In genomic region chr3:151265866-151266265, GRCh38 we compare ENCODE assay signal across 10 cellular contexts. TPM values are rescaled to one million over a fixed set of nuclear protein-coding genes. Genes with fewer than 3 reads are reported as not detected.
DNase-seq lines count a peak whose midpoint lies in the region; ATAC-seq lines count a peak whose summit lies in the region.
"Had no signal": no experiment of that assay in that cellular context is flagged by ENCODE, and none has a peak within 500 bp of the region (broad histone marks: within the 10 kb centered on the region; RNA-seq: fewer than 3 reads in every experiment).

No MANE protein-coding gene starts in this region.

- H2BK120ac ChIP-seq in trophoblast cell (ENCODE audit: insufficient read depth, low read length, poor library complexity), result no peak overlapping the region

- no peaks in the 10 kb centered on the region for H3K9me3 ChIP-seq in trophoblast cell (ENCODE audit: insufficient read depth, low read depth, low read length)
- H3K9me3 ChIP-seq: SJSA1 had no signal

- H3K4ac ChIP-seq in trophoblast cell (ENCODE audit: low read depth, low read length), result no peak overlapping the region

- ATAC-seq in HG03064 (IDR thresholded peaks at IDR 0.05; ENCODE audit: low read depth, unreplicated experiment) (peak; percentile 92), sciatic nerve (peak; percentile 31)

- no peak overlapping the region for H3K18ac ChIP-seq in trophoblast cell (ENCODE audit: low read length)

- no peak overlapping the region for H3K27ac ChIP-seq in trophoblast cell (ENCODE audit: low read depth, low read length)

- H3K14ac ChIP-seq in trophoblast cell (ENCODE audit: low read length), result no peak overlapping the region

- H3K79me2 ChIP-seq in trophoblast cell (ENCODE audit: control insufficient read depth, insufficient read depth, low read length, poor library complexity), result no peaks in the 10 kb centered on the region

- H3K4me3 ChIP-seq in trophoblast cell (ENCODE audit: low read depth, low read length), result no peak overlapping the region
- H3K4me3 ChIP-seq: SJSA1 had no signal

- DNase-seq in NCI-H2081 (lab: John Stamatoyannopoulos, UW), result peak; percentile 9 to 26
- DNase-seq in NCI-H2081 treated with DMSO at 0.1 percent for 48 hours (lab: John Stamatoyannopoulos, UW), result no peak
- peak; percentile 64 for DNase-seq in SIG-M5 (lab: John Stamatoyannopoulos, UW)
- DNase-seq in sciatic nerve (ENCODE audit: low spot score), result no peak
- no peak for DNase-seq in trophoblast cell
- DNase-seq in NCI-H1694 (lab: John Stamatoyannopoulos, UW), result no peak
- no peak for DNase-seq in stimulated activated CD4-positive, alpha-beta T cell treated with anti-CD3 and anti-CD28 coated beads, Interleukin-15, amount 100 ng/mL, for 24 hours

- no CpG with 5 or more reads among the region's 5 CpGs for WGBS in trophoblast cell (ENCODE audit: extremely low coverage, insufficient coverage, insufficient read length)

- no peak overlapping the region for H2AK5ac ChIP-seq in trophoblast cell (ENCODE audit: low read length)

- no peaks in the 10 kb centered on the region for H3K4me1 ChIP-seq in trophoblast cell (ENCODE audit: control insufficient read depth in 1 of 2, insufficient read depth in 2 of 2, low read length in 2 of 2)

- intact Hi-C loops in sciatic nerve (cut with DNase I), result no loop called here

- H2AFZ ChIP-seq in trophoblast cell (ENCODE audit: insufficient read depth, low read length, poor library complexity), result no peak overlapping the region

- no peak overlapping the region for H2BK5ac ChIP-seq in trophoblast cell (ENCODE audit: low read depth, low read length, poor library complexity)

- no peak overlapping the region for H2BK12ac ChIP-seq in trophoblast cell (ENCODE audit: low read length)

- H3K36me3 ChIP-seq in trophoblast cell (ENCODE audit: control insufficient read depth in 1 of 2, insufficient read depth in 2 of 2, low read length in 2 of 2), result peaks cover 10 to 11% of the 10 kb centered on the region in 2 experiments
- H3K36me3 ChIP-seq: SJSA1 had no signal

- no peak overlapping the region for H4K12ac ChIP-seq in trophoblast cell (ENCODE audit: low read depth, low read length)

- no peaks in the 10 kb centered on the region for H3K27me3 ChIP-seq in trophoblast cell (ENCODE audit: insufficient read depth, low read length)

- no peak overlapping the region for H4K91ac ChIP-seq in trophoblast cell (ENCODE audit: low read depth, low read length)

- H3K79me1 ChIP-seq in trophoblast cell (ENCODE audit: low read length), result no peaks in the 10 kb centered on the region

- H3K9ac ChIP-seq in trophoblast cell (ENCODE audit: low read length), result no peak overlapping the region

- H3K23ac ChIP-seq in trophoblast cell (ENCODE audit: low read length), result no peak overlapping the region

- H4K8ac ChIP-seq in trophoblast cell (ENCODE audit: low read depth, low read length), result no peak overlapping the region

- H3K4me2 ChIP-seq in trophoblast cell (ENCODE audit: low read length), result no peak overlapping the region

RNA-seq across cellular contexts. Expression of gene P2RY14, which starts 12.5 kb away (rescaled TPM):
- total RNA-seq in sciatic nerve, result 8.9 TPM
- not detected in 2 replicates for polyA plus RNA-seq in trophoblast cell (2013)
- total RNA-seq: epithelial cell of proximal tubule, SJSA1 had no signal

RNA-seq across cellular contexts. Expression of gene GPR87, which starts 50.8 kb away (rescaled TPM):
- not detected for total RNA-seq in sciatic nerve
- 22.8 and 24.0 TPM in 2 replicates for polyA plus RNA-seq in trophoblast cell (2013)

Comparison
In these comparisons a context has a peak if more than half of its experiments do, and no peak if none do; other contexts are left out.
1. DNase-seq: peak in NCI-H2081 (2 of 2) and SIG-M5 (single experiment); none in NCI-H2081 treated with DMSO at 0.1 percent for 48 hours (single experiment), sciatic nerve (single experiment), trophoblast cell (0 of 2), NCI-H1694 (single experiment) and stimulated activated CD4-positive, alpha-beta T cell treated with anti-CD3 and anti-CD28 coated beads, Interleukin-15, amount 100 ng/mL, for 24 hours (single experiment).